In the genomic region with DNA sequence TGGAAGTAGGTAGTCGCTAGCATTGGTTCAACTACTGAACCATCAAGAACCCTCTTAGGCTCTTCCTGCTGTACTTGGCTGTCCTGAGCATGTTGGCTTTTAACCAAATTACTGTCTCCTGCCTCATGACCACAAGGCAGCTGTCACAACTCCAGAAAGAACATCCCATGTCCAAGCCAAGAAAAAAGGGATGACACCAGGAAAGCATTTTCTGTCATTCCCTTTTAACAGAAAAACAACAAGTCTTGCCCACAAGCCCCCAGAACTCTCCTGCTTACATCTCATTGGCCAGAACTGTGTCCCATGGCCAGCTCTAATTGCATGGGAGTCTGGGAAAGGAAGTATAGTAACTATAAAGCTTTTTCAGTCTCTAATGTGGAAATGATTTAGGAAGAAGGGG, we compare ENCODE assay signal across 16 cellular contexts. TPM values are rescaled to one million over a fixed set of nuclear protein-coding genes. Genes with fewer than 3 reads are reported as not detected.
DNase-seq lines count a peak whose midpoint lies in the region; ATAC-seq, FAIRE-seq and TF ChIP-seq lines count a peak whose summit lies in the region.
"Had no signal": no experiment of that assay in that cellular context is flagged by ENCODE, and none has a peak within 500 bp of the region (broad histone marks: within the 10 kb centered on the region; RNA-seq: fewer than 3 reads in every experiment).

No MANE protein-coding gene starts in this region.

- WGBS in H1 (ENCODE audit: extremely low coverage in 1 of 2, insufficient coverage in 1 of 2, insufficient read length in 1 of 2, insufficient replicate concordance in 2 of 2, low coverage in 1 of 2, low lambda C conversion rate in 2 of 2, missing lambda C conversion rate in 1 of 2), 2 experiments = 71% methylated on average over 1 of the region's 1 CpG; no CpG with 5 or more reads in 1 of the 2 experiments

- H3K27ac ChIP-seq in OCI-LY7 (ENCODE audit: low read depth, low read length, poor library complexity, severe bottlenecking) (no peak overlapping the region), H1 (ENCODE audit: low read depth, low read length) (no peak overlapping the region), gastrocnemius medialis (peak overlapping the region; percentile 73 to 87 (median 79))
- H3K27ac ChIP-seq in CD8-positive, alpha-beta T cell (ENCODE audit: low read depth, low read length) = no peak overlapping the region
- H3K27ac ChIP-seq: colonic mucosa had no signal

- no peak overlapping the region for H2BK120ac ChIP-seq in H1 (replicated peaks; ENCODE audit: low read depth, low read length)

- no peaks in the 10 kb centered on the region for H3K27me3 ChIP-seq in H1 (replicated peaks in 1 of 4; ENCODE audit: control insufficient read depth in 3 of 4, extremely low read depth in 1 of 4, insufficient read depth in 3 of 4, low read length in 3 of 4)
- H3K27me3 ChIP-seq in gastrocnemius medialis = no peaks in the 10 kb centered on the region
- no peaks in the 10 kb centered on the region for H3K27me3 ChIP-seq in BE2C
- no peaks in the 10 kb centered on the region for H3K27me3 ChIP-seq in CD8-positive, alpha-beta T cell (ENCODE audit: insufficient read depth, low read length)
- H3K27me3 ChIP-seq: colonic mucosa had no signal

- H3K9me2 ChIP-seq in OCI-LY7 (ENCODE audit: insufficient read depth, low read length) = no peaks in the 10 kb centered on the region

- H3K23me2 ChIP-seq in H1 (ENCODE audit: low read depth, low read length) = no peaks in the 10 kb centered on the region

- peak overlapping the region; percentile 81 for H2AFZ ChIP-seq in OCI-LY7 (ENCODE audit: low read length)
- 0 out of 2 replicates have a peak overlapping the region, but pooled peaks have one; percentile 14 for H2AFZ ChIP-seq in H1 (ENCODE audit: low read length)

- no peak overlapping the region for H3K18ac ChIP-seq in H1 (ENCODE audit: extremely low read depth, low read length)

- no peak overlapping the region for H3K23ac ChIP-seq in H1 (ENCODE audit: insufficient read length)

- no peak overlapping the region for H2BK20ac ChIP-seq in H1 (ENCODE audit: low read length)

- no peak for TF ChIP-seq RAD21 in H1 (IDR thresholded peaks at IDR 0.05 in 1 of 2, conservative IDR thresholded peaks at IDR 0.05 in 1 of 2; ENCODE audit: low read depth in 2 of 2, low read length in 2 of 2)

- H3K27me3 Mint-ChIP-seq in CD8-positive, alpha-beta T cell (ENCODE audit: low read depth) = no peaks in the 10 kb centered on the region

- H2AK5ac ChIP-seq in H1 (ENCODE audit: low read depth, low read length) = no peak overlapping the region

- DNase-seq in GM04503 (ENCODE audit: low read depth) = peak; percentile 72
- DNase-seq in OCI-LY7 (ENCODE audit: low spot score) = no peak
- DNase-seq in H1 (ENCODE audit: low read depth in 1 of 2, low spot score in 2 of 2) = no peak
- DNase-seq in gastrocnemius medialis = peak; percentile 72 to 73
- DNase-seq in BE2C = no peak
- no peak for DNase-seq in midbrain (lab: John Stamatoyannopoulos, UW)
- DNase-seq in CD8-positive, alpha-beta T cell = no peak
- DNase-seq: activated CD4-positive, alpha-beta T cell treated with anti-CD3 and anti-CD28 coated beads for 1 hour; colonic mucosa; DMS79; KG1; NCI-H345; retina had no signal

- 0 out of 2 replicates have a peak overlapping the region, but pooled peaks have one; percentile 88 for H2BK15ac ChIP-seq in H1 (ENCODE audit: low read length)

- no peak overlapping the region for H3K4me3 Mint-ChIP-seq in CD8-positive, alpha-beta T cell
- H3K4me3 Mint-ChIP-seq: mesothelial cell of epicardium had no signal

- no peak overlapping the region for H3K4ac ChIP-seq in H1 (replicated peaks; ENCODE audit: insufficient read length, low read depth, low read length)

- H3K4me2 ChIP-seq in OCI-LY7 (ENCODE audit: low read length) = 0 out of 2 replicates have a peak overlapping the region, but pooled peaks have one; percentile 14
- no peak overlapping the region for H3K4me2 ChIP-seq in H1 (ENCODE audit: insufficient read depth in 1 of 2, low read depth in 2 of 2, low read length in 2 of 2)

- no peak for FAIRE-seq in H1 (lab: Jason Lieb, UNC)

- H3K4me1 ChIP-seq in OCI-LY7 (ENCODE audit: insufficient read depth, low read length, poor library complexity, severe bottlenecking) = peaks cover 45% of the 10 kb centered on the region
- H3K4me1 ChIP-seq in H1 (replicated peaks in 1 of 4; ENCODE audit: control insufficient read depth in 3 of 4, insufficient read depth in 4 of 4, low read length in 3 of 4) = peaks cover 0 to 3% (median 0%) of the 10 kb centered on the region in 4 experiments; a peak in 2 of 7 replicates
- peaks cover 9 to 12% of the 10 kb centered on the region in 2 donors for H3K4me1 ChIP-seq in gastrocnemius medialis
- no peaks in the 10 kb centered on the region for H3K4me1 ChIP-seq in BE2C
- peaks cover 14% of the 10 kb centered on the region for H3K4me1 ChIP-seq in CD8-positive, alpha-beta T cell (ENCODE audit: insufficient read depth, low read length)
- H3K4me1 ChIP-seq: colonic mucosa had no signal

- no peak overlapping the region for H3K27ac Mint-ChIP-seq in CD8-positive, alpha-beta T cell
- H3K27ac Mint-ChIP-seq: activated T-helper 2 cell treated with anti-CD3 and anti-CD28 coated beads, Interferon-gamma antibody, Interleukin-2, Interleukin-4, amounts not matched to agents 10 μg/mL and 5 μg/mL and 100 μg/mL, durations not matched to agents 14 hours and 24 hours and 36 hours had no signal

- H2BK5ac ChIP-seq in H1 (ENCODE audit: low read depth, low read length) = no peak overlapping the region

- no peaks in the 10 kb centered on the region for H3K9me3 Mint-ChIP-seq in CD8-positive, alpha-beta T cell
- H3K9me3 Mint-ChIP-seq: activated T-helper 2 cell treated with anti-CD3 and anti-CD28 coated beads, Interferon-gamma antibody, Interleukin-2, Interleukin-4, amounts not matched to agents 10 μg/mL and 5 μg/mL and 100 μg/mL, durations not matched to agents 14 hours and 24 hours and 36 hours had no signal

- peak; percentile 56 to 80 for ATAC-seq in gastrocnemius medialis
- no peak for ATAC-seq in HG03354 (IDR thresholded peaks at IDR 0.05; ENCODE audit: poor library complexity, severe bottlenecking, unreplicated experiment)
- ATAC-seq in CD8-positive, alpha-beta T cell = no peak

- peaks cover 23% of the 10 kb centered on the region for H3K4me1 Mint-ChIP-seq in CD8-positive, alpha-beta T cell (ENCODE audit: low read depth)

- no peak for TF ChIP-seq EP300 in H1 (IDR thresholded peaks at IDR 0.05; ENCODE audit: borderline replicate concordance in 1 of 2, low read depth in 2 of 2, low read length in 2 of 2)

- H4K91ac ChIP-seq in H1 (replicated peaks; ENCODE audit: insufficient read length, low read length) = no peak overlapping the region

- H3K9me3 ChIP-seq in OCI-LY7 (ENCODE audit: low read length) = no peaks in the 10 kb centered on the region
- peaks cover 0 to 5% of the 10 kb centered on the region in 2 experiments; a peak in 1 of 4 replicates for H3K9me3 ChIP-seq in H1 (ENCODE audit: insufficient read depth in 2 of 2, low read depth in 1 of 2, low read length in 1 of 2)
- no peaks in the 10 kb centered on the region for H3K9me3 ChIP-seq in gastrocnemius medialis
- no peaks in the 10 kb centered on the region for H3K9me3 ChIP-seq in BE2C
- no peaks in the 10 kb centered on the region for H3K9me3 ChIP-seq in CD8-positive, alpha-beta T cell (ENCODE audit: low read length)
- H3K9me3 ChIP-seq: colonic mucosa had no signal

- no peak for TF ChIP-seq POLR2A in H1 (IDR thresholded peaks at IDR 0.05; ENCODE audit: control extremely low read depth in 1 of 2, low read depth in 2 of 2, low read length in 2 of 2)
- TF ChIP-seq POLR2A in gastrocnemius medialis (IDR thresholded peaks at IDR 0.05) = no peak

- H3K9ac ChIP-seq in H1 (replicated peaks in 1 of 4; ENCODE audit: extremely low read depth in 1 of 4, low read depth in 3 of 4, low read length in 3 of 4) = no peak overlapping the region

- H4K8ac ChIP-seq in H1 (ENCODE audit: extremely low read depth, insufficient read depth, low read length) = no peak overlapping the region

- in situ Hi-C loops in gastrocnemius medialis (cut with MboI; ENCODE audit: low sequenced_read_pairs in 4 of 4) = no loop called here

- H4K20me1 ChIP-seq in OCI-LY7 (ENCODE audit: insufficient read depth, low read length) (no peaks in the 10 kb centered on the region), H1 (replicated peaks in 1 of 2; ENCODE audit: control insufficient read depth in 1 of 2, insufficient read depth in 2 of 2, low read length in 2 of 2) (no peaks in the 10 kb centered on the region)

- H3K56ac ChIP-seq in H1 (replicated peaks; ENCODE audit: insufficient read length, low read depth, low read length) = no peak overlapping the region

- CTCF ChIA-PET in OCI-LY7 (lab: Charles Lee; ENCODE audit: unreplicated experiment) (interaction anchor here (1.1 kb wide), 1 partner anchor 11 kb away, joined by 4 read pairs; no protein-coding TSS in a partner anchor), H1 (lab: Charles Lee; ENCODE audit: partially characterized antibody) (interaction anchor here (0.7 to 10.5 kb wide), 6 partner anchors 12 to 88 kb away, joined by 4 to 107 read pairs (median 28); a partner anchor contains a TSS)
- CTCF ChIA-PET in CD8-positive, alpha-beta T cell (lab: Charles Lee) = interaction anchor here (1.0 to 4.6 kb wide), 7 partner anchors 10 to 567 kb away, joined by 3 to 26 read pairs (median 5); a partner anchor contains a TSS

- no peak overlapping the region for H2BK12ac ChIP-seq in H1 (ENCODE audit: low read depth, low read length)

- H3K36me3 Mint-ChIP-seq in CD8-positive, alpha-beta T cell = no peaks in the 10 kb centered on the region
- H3K36me3 Mint-ChIP-seq: mesothelial cell of epicardium had no signal

- H3K79me1 ChIP-seq in H1 (ENCODE audit: low read depth, low read length) = no peaks in the 10 kb centered on the region

- H3K79me2 ChIP-seq in OCI-LY7 (ENCODE audit: insufficient read depth, low read depth, low read length) = no peaks in the 10 kb centered on the region
- H3K79me2 ChIP-seq in H1 (ENCODE audit: control insufficient read depth in 1 of 2, insufficient read depth in 2 of 2, low read length in 2 of 2) = no peaks in the 10 kb centered on the region

- no peak overlapping the region for H4K5ac ChIP-seq in H1 (ENCODE audit: insufficient read length, low read depth, low read length)

- intact Hi-C loops in OCI-LY7 (cut with micrococcal nuclease; ENCODE audit: unreplicated experiment) = loop anchor here (10.0 kb wide), 1 partner anchor 761 kb away; a partner anchor contains a TSS
- intact Hi-C loops in gastrocnemius medialis (cut with DNase I; ENCODE audit: low total_unique reads) = loop anchor here (5.0 to 10.0 kb wide), 4 partner anchors 101 to 951 kb away; a partner anchor contains a TSS
- intact Hi-C loops in CD8-positive, alpha-beta T cell (cut with DNase I, micrococcal nuclease) = loop anchor here (5.0 to 10.0 kb wide), 3 partner anchors 281 to 851 kb away; a partner anchor contains a TSS

- no peak overlapping the region for H3K14ac ChIP-seq in H1 (ENCODE audit: insufficient read length)

- no peaks in the 10 kb centered on the region for H3K36me3 ChIP-seq in OCI-LY7 (ENCODE audit: insufficient read depth, low read length)
- H3K36me3 ChIP-seq in H1 (ENCODE audit: control insufficient read depth in 2 of 4, insufficient read depth in 4 of 4, low read length in 3 of 4) = no peaks in the 10 kb centered on the region
- H3K36me3 ChIP-seq in gastrocnemius medialis = no peaks in the 10 kb centered on the region
- no peaks in the 10 kb centered on the region for H3K36me3 ChIP-seq in BE2C
- H3K36me3 ChIP-seq in CD8-positive, alpha-beta T cell (ENCODE audit: insufficient read depth, low read length) = no peaks in the 10 kb centered on the region
- H3K36me3 ChIP-seq: colonic mucosa had no signal

- BruUV-seq in OCI-LY7 (replicated peaks; lab: Mats Ljungman, UMichigan) = no TSS peak

- POLR2A ChIA-PET in OCI-LY7 (lab: Charles Lee) (interaction anchor here (0.6 to 9.1 kb wide), 10 partner anchors 9 to 86 kb away, joined by 3 to 147 read pairs (median 27); a partner anchor contains a TSS), H1 (lab: Charles Lee; ENCODE audit: partially characterized antibody) (interaction anchor here (0.7 to 22.5 kb wide), 5 partner anchors 11 to 87 kb away, joined by 3 to 428 read pairs (median 3); a partner anchor contains a TSS)
- POLR2A ChIA-PET in CD8-positive, alpha-beta T cell (lab: Charles Lee) = interaction anchor here (1.2 to 4.3 kb wide), 2 partner anchors 12 to 43 kb away, joined by 6 to 74 read pairs; a partner anchor contains a TSS

- H3K4me3 ChIP-seq in OCI-LY7 (ENCODE audit: low read depth, low read length, poor library complexity, severe bottlenecking) = no peak overlapping the region
- no peak overlapping the region for H3K4me3 ChIP-seq in H1 (ENCODE audit: extremely low read depth in 1 of 4, insufficient read depth in 2 of 4, low read depth in 3 of 4, low read length in 4 of 4)
- H3K4me3 ChIP-seq in gastrocnemius medialis = no peak overlapping the region
- no peak overlapping the region for H3K4me3 ChIP-seq in BE2C (ENCODE audit: low read depth, low read length)
- H3K4me3 ChIP-seq in CD8-positive, alpha-beta T cell (ENCODE audit: low read depth, low read length) = no peak overlapping the region
- H3K4me3 ChIP-seq: colonic mucosa had no signal

- no peak for TF ChIP-seq CTCF in OCI-LY7 (conservative IDR thresholded peaks at IDR 0.05; ENCODE audit: low read length)
- no peak for TF ChIP-seq CTCF in H1 (IDR thresholded peaks at IDR 0.05; ENCODE audit: control extremely low read depth in 1 of 3, insufficient read depth in 1 of 3, low read depth in 1 of 3, low read length in 3 of 3)
- TF ChIP-seq CTCF in gastrocnemius medialis (IDR thresholded peaks at IDR 0.05 in 4 of 5, conservative IDR thresholded peaks at IDR 0.05 in 1 of 5) = no peak
- TF ChIP-seq CTCF in BE2C (IDR thresholded peaks at IDR 0.05; ENCODE audit: low read depth, low read length) = no peak
- TF ChIP-seq CTCF in CD8-positive, alpha-beta T cell (IDR thresholded peaks at IDR 0.05) = no peak

RNA-seq across cellular contexts. Expression of a gene that starts 2.4 kb away (rescaled TPM):
- not detected in 2 replicates for total RNA-seq in OCI-LY7 (2014; rRNA removed; shearing (Covaris generic))
- not detected in 2 replicates for total RNA-seq in OCI-LY7 (2022)
- total RNA-seq in H1 (2021; fragmentation: NEBNext Ultra II Directional; extraction: Animal tissue kit (Norgen Biotek cat#: 25700)) = 17.4 TPM in 1 of 2 replicates, not detected in the other
- polyA plus RNA-seq in H1 (2011; rRNA removed) = under 0.01 TPM in 1 of 2 replicates, not detected in the other
- not detected for polyA plus RNA-seq in H1 (2011; cell fraction: cytosol; rRNA removed)
- polyA plus RNA-seq in H1 (2011; cell fraction: nucleus; rRNA removed) = not detected
- polyA plus RNA-seq in H1 (2012, experiment 1 of 2) = not detected in 4 replicates
- polyA plus RNA-seq in H1 (2012, experiment 2 of 2) = not detected
- polyA plus RNA-seq in H1 (2013, experiment 1 of 2) = not detected
- polyA plus RNA-seq in H1 (2013, experiment 2 of 2) = not detected
- polyA minus RNA-seq in H1 (2011; rRNA and poly(A)+ RNA removed) = under 0.01 TPM in 2 replicates
- 360 TPM for polyA minus RNA-seq in H1 (2011; cell fraction: cytosol; rRNA and poly(A)+ RNA removed)
- under 0.01 TPM for polyA minus RNA-seq in H1 (2011; cell fraction: nucleus; rRNA and poly(A)+ RNA removed)
- not detected for total RNA-seq in gastrocnemius medialis
- not detected for polyA plus RNA-seq in BE2C (2012; ENCODE audit: insufficient read depth, insufficient read length, low read depth)
- not detected for total RNA-seq in CD8-positive, alpha-beta T cell
- total RNA-seq: activated T-helper 2 cell treated with anti-CD3 and anti-CD28 coated beads, Interferon-gamma antibody, Interleukin-2, Interleukin-4, amounts not matched to agents 10 μg/mL and 5 μg/mL and 100 μg/mL, durations not matched to agents 14 hours and 24 hours and 36 hours; colonic mucosa; mesothelial cell of epicardium had no signal

RNA-seq across cellular contexts. Expression of a gene that starts 6.3 kb away (rescaled TPM):
- total RNA-seq in OCI-LY7 (2014; rRNA removed; shearing (Covaris generic)) = 150 and 159 TPM in 2 replicates
- total RNA-seq in OCI-LY7 (2022) (140 and 156 TPM in 2 replicates), gastrocnemius medialis (under 1 TPM in 2 of 4 donors, not detected in 2; 0.46 to 0.55 TPM)
- 66.4 and 68.1 TPM in 2 replicates for total RNA-seq in H1 (2021; fragmentation: NEBNext Ultra II Directional; extraction: Animal tissue kit (Norgen Biotek cat#: 25700))
- polyA plus RNA-seq in H1 (2011; rRNA removed) = 36.7 and 41.8 TPM in 2 replicates
- 57.4 TPM for polyA plus RNA-seq in H1 (2011; cell fraction: cytosol; rRNA removed)
- polyA plus RNA-seq in H1 (2011; cell fraction: nucleus; rRNA removed) = 56.1 TPM
- 52.0 to 56.6 TPM (median 53.3 TPM) in 4 replicates for polyA plus RNA-seq in H1 (2012, experiment 1 of 2)
- 17.3 TPM for polyA plus RNA-seq in H1 (2012, experiment 2 of 2)
- polyA plus RNA-seq in H1 (2013, experiment 1 of 2) = 52.4 TPM
- polyA plus RNA-seq in H1 (2013, experiment 2 of 2) = 49.1 TPM
- 72.0 and 73.1 TPM in 2 replicates for polyA minus RNA-seq in H1 (2011; rRNA and poly(A)+ RNA removed)
- 35.7 TPM for polyA minus RNA-seq in H1 (2011; cell fraction: cytosol; rRNA and poly(A)+ RNA removed)
- 28.7 TPM for polyA minus RNA-seq in H1 (2011; cell fraction: nucleus; rRNA and poly(A)+ RNA removed)
- 5.0 TPM for polyA plus RNA-seq in BE2C (2012; ENCODE audit: insufficient read depth, insufficient read length, low read depth)
- under 1 TPM; 0.58 to 0.81 TPM for total RNA-seq in CD8-positive, alpha-beta T cell

RNA-seq across cellular contexts. Expression of a gene that starts 42.0 kb away (rescaled TPM):
- total RNA-seq in OCI-LY7 (2014; rRNA removed; shearing (Covaris generic)) = 4,149 and 4,355 TPM in 2 replicates
- total RNA-seq in OCI-LY7 (2022) (2,707 and 2,775 TPM in 2 replicates), gastrocnemius medialis (1,000 to 10,000 TPM; 1,137 to 2,085 (median 1,818) TPM)
- total RNA-seq in H1 (2021; fragmentation: NEBNext Ultra II Directional; extraction: Animal tissue kit (Norgen Biotek cat#: 25700)) = 2,387 and 2,407 TPM in 2 replicates
- 2,239 and 2,261 TPM in 2 replicates for polyA plus RNA-seq in H1 (2011; rRNA removed)
- polyA plus RNA-seq in H1 (2011; cell fraction: cytosol; rRNA removed) = 3,193 TPM
- polyA plus RNA-seq in H1 (2011; cell fraction: nucleus; rRNA removed) = 1,937 TPM
- 2,656 to 3,207 TPM (median 2,890 TPM) in 4 replicates for polyA plus RNA-seq in H1 (2012, experiment 1 of 2)
- polyA plus RNA-seq in H1 (2012, experiment 2 of 2) = 2,335 TPM
- polyA plus RNA-seq in H1 (2013, experiment 1 of 2) = 6,208 TPM
- 6,380 TPM for polyA plus RNA-seq in H1 (2013, experiment 2 of 2)
- polyA minus RNA-seq in H1 (2011; rRNA and poly(A)+ RNA removed) = 576 and 640 TPM in 2 replicates
- 767 TPM for polyA minus RNA-seq in H1 (2011; cell fraction: cytosol; rRNA and poly(A)+ RNA removed)
- 598 TPM for polyA minus RNA-seq in H1 (2011; cell fraction: nucleus; rRNA and poly(A)+ RNA removed)
- 818 TPM for polyA plus RNA-seq in BE2C (2012; ENCODE audit: insufficient read depth, insufficient read length, low read depth)
- total RNA-seq in CD8-positive, alpha-beta T cell = 1,000 to 10,000 TPM; 3,381 to 3,465 TPM

RNA-seq across cellular contexts. Expression of a gene that starts 54.6 kb away (rescaled TPM):
- total RNA-seq in OCI-LY7 (2014; rRNA removed; shearing (Covaris generic)) = 0.44 and 0.93 TPM in 2 replicates
- 3.1 and 3.3 TPM in 2 replicates for total RNA-seq in OCI-LY7 (2022)
- 0.80 and 1.4 TPM in 2 replicates for total RNA-seq in H1 (2021; fragmentation: NEBNext Ultra II Directional; extraction: Animal tissue kit (Norgen Biotek cat#: 25700))
- polyA plus RNA-seq in H1 (2011; rRNA removed) = 0.76 and 0.86 TPM in 2 replicates
- polyA plus RNA-seq in H1 (2011; cell fraction: cytosol; rRNA removed) = 1.1 TPM
- 1.6 TPM for polyA plus RNA-seq in H1 (2011; cell fraction: nucleus; rRNA removed)
- polyA plus RNA-seq in H1 (2012, experiment 1 of 2) = 1.1 to 1.7 TPM (median 1.3 TPM) in 4 replicates
- polyA plus RNA-seq in H1 (2012, experiment 2 of 2) = 0.97 TPM
- polyA plus RNA-seq in H1 (2013, experiment 1 of 2) = 0.95 TPM
- 0.72 TPM for polyA plus RNA-seq in H1 (2013, experiment 2 of 2)
- polyA minus RNA-seq in H1 (2011; rRNA and poly(A)+ RNA removed) = 0.24 and 0.25 TPM in 2 replicates
- polyA minus RNA-seq in H1 (2011; cell fraction: cytosol; rRNA and poly(A)+ RNA removed) = not detected
- 0.90 TPM for polyA minus RNA-seq in H1 (2011; cell fraction: nucleus; rRNA and poly(A)+ RNA removed)
- under 1 TPM in 1 of 4 donors, not detected in 3; 0.32 TPM for total RNA-seq in gastrocnemius medialis
- not detected for polyA plus RNA-seq in BE2C (2012; ENCODE audit: insufficient read depth, insufficient read length, low read depth)
- total RNA-seq in CD8-positive, alpha-beta T cell = 1 to 10 TPM; 1.4 to 1.5 TPM

RNA-seq across cellular contexts. Expression of a gene that starts 58.9 kb away (rescaled TPM):
- total RNA-seq in OCI-LY7 (2014; rRNA removed; shearing (Covaris generic)) = 5.3 and 7.8 TPM in 2 replicates
- total RNA-seq in OCI-LY7 (2022) (7.9 and 8.9 TPM in 2 replicates), gastrocnemius medialis (under 1 TPM in 1 of 4 donors, not detected in 3; 0.78 TPM)
- total RNA-seq in H1 (2021; fragmentation: NEBNext Ultra II Directional; extraction: Animal tissue kit (Norgen Biotek cat#: 25700)) = 0.63 and 0.82 TPM in 2 replicates
- polyA plus RNA-seq in H1 (2011; rRNA removed) = 0.85 and 3.3 TPM in 2 replicates
- polyA plus RNA-seq in H1 (2011; cell fraction: cytosol; rRNA removed) = 1.7 TPM
- 10.3 TPM for polyA plus RNA-seq in H1 (2011; cell fraction: nucleus; rRNA removed)
- polyA plus RNA-seq in H1 (2012, experiment 1 of 2) = 1.6 to 1.7 TPM (median 1.7 TPM) in 4 replicates
- 0.87 TPM for polyA plus RNA-seq in H1 (2012, experiment 2 of 2)
- 0.65 TPM for polyA plus RNA-seq in H1 (2013, experiment 1 of 2)
- polyA plus RNA-seq in H1 (2013, experiment 2 of 2) = 0.81 TPM
- 0.41 and 1.2 TPM in 2 replicates for polyA minus RNA-seq in H1 (2011; rRNA and poly(A)+ RNA removed)
- polyA minus RNA-seq in H1 (2011; cell fraction: cytosol; rRNA and poly(A)+ RNA removed) = 2.7 TPM
- polyA minus RNA-seq in H1 (2011; cell fraction: nucleus; rRNA and poly(A)+ RNA removed) = 1.7 TPM
- polyA plus RNA-seq in BE2C (2012; ENCODE audit: insufficient read depth, insufficient read length, low read depth) = not detected
- total RNA-seq in CD8-positive, alpha-beta T cell = 100 to 1,000 TPM; 117 to 128 TPM

Comparison
In these comparisons a context has a peak if more than half of its experiments do, and no peak if none do; other contexts are left out.
1. DNase-seq: peak in GM04503 (single experiment) and gastrocnemius medialis (2 of 2); none in OCI-LY7 (single experiment), H1 (0 of 2), BE2C (single experiment), midbrain (single experiment) and CD8-positive, alpha-beta T cell (0 of 7).
2. H3K27ac ChIP-seq: peak in gastrocnemius medialis (4 of 4); none in OCI-LY7 (single experiment), H1 (single experiment) and CD8-positive, alpha-beta T cell (single experiment).
3. ATAC-seq: peak in gastrocnemius medialis (2 of 2); none in HG03354 (single experiment) and CD8-positive, alpha-beta T cell (single experiment).
4. RNA of a gene that starts 6.3 kb away (total RNA-seq): 140 to 159 TPM in OCI-LY7 and 66.4 to 68.1 TPM in H1; 0.58 to 0.81 TPM in CD8-positive, alpha-beta T cell and 0.46 to 0.55 TPM in gastrocnemius medialis; every median in the first group is over 10 times any median in the second.